In the genomic region with DNA sequence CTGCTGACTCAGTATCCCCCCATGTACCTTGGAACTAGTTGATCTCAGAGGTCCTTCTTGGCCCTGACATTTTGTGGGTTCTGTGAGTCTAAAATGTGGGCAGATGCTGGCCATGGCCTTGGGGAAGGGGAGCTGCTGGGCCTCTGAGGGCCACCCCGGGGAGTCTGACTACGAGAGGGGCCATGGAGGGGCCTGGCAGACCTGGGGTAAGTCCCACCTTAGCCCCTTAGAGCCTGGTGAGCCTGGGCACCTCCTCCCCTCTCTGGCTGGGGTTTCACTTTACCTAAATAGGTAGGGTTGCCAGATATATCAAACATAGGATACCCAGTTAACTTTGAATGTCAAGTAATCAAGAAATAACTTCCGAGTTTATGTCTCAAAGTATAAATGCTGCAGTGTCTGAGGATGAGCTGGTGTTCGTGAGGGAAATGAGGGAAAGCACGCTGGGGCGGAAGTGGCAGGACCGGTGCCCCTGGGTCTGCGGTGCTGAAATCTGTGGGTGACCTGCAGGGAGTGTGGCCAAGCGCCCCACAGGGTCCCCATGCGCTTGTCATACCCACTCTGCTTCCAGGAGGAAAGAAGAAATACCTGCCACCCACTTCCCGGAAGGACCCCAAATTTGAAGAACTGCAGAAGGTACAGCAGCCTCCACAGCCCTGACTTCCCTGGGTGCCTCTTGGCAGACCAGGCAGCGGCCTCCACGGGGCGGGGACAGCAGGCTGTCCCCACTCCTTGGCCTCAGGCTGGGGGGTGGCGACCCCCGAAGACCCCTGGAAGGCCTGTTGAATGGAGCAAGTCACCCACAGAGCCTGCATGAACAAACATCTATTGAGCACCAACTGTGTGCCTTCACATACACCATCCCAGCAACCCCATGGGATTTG, we compare ENCODE assay signal across 28 cellular contexts. TPM values are rescaled to one million over a fixed set of nuclear protein-coding genes. Genes with fewer than 3 reads are reported as not detected.
A peak's percentile ranks its signal among the peaks of the same experiment; 100 is the strongest.
DNase-seq lines count a peak whose midpoint lies in the region; ATAC-seq and TF ChIP-seq lines count a peak whose summit lies in the region.
"Had no signal": no experiment of that assay in that cellular context is flagged by ENCODE, and none has a peak within 500 bp of the region (broad histone marks: within the 10 kb centered on the region; RNA-seq: fewer than 3 reads in every experiment).

No MANE protein-coding gene starts in this region.

- peak overlapping the region; percentile 31 for H2AK5ac ChIP-seq in neuronal stem cell (ENCODE audit: low read depth, low read length)

- no peak overlapping the region for H2AFZ ChIP-seq in neuronal stem cell (ENCODE audit: low read length)
- H2AFZ ChIP-seq: parathyroid adenoma had no signal

- H3K36me3 ChIP-seq in neuronal stem cell (replicated peaks in 1 of 2; ENCODE audit: control insufficient read depth in 2 of 2, insufficient read depth in 2 of 2, low read length in 2 of 2) = no peaks in the 10 kb centered on the region
- H3K36me3 ChIP-seq: right atrium auricular region, suprapubic skin had no signal

- H2BK5ac ChIP-seq in neuronal stem cell (ENCODE audit: low read length) = no peak overlapping the region

- no peak for TF ChIP-seq CTCF in CD4-positive, alpha-beta T cell (IDR thresholded peaks at IDR 0.05)

- no peaks in the 10 kb centered on the region for H3K9me3 Mint-ChIP-seq in T-helper 1 cell treated with Interleukin-12 subunit alpha and Interleukin-12 subunit beta and Interleukin-4 antibody, amounts not matched to agents 30 μg/mL and 1 μg/mL, for 36 hours
- no peaks in the 10 kb centered on the region for H3K9me3 Mint-ChIP-seq in CD4-positive, alpha-beta T cell
- H3K9me3 Mint-ChIP-seq in central memory CD8-positive, alpha-beta T cell = no peaks in the 10 kb centered on the region
- H3K9me3 Mint-ChIP-seq: H9, nephron had no signal

- no CpG with 5 or more reads among the region's 16 CpGs for WGBS in neuronal stem cell (ENCODE audit: extremely low coverage in 2 of 2, insufficient read length in 2 of 2, insufficient replicate concordance in 1 of 2), 2 donors

- peak overlapping the region; percentile 94 for H2BK15ac ChIP-seq in neuronal stem cell (ENCODE audit: low read length)

- no peak overlapping the region for H3K4me3 Mint-ChIP-seq in T-helper 1 cell treated with Interleukin-12 subunit alpha and Interleukin-12 subunit beta and Interleukin-4 antibody, amounts not matched to agents 30 μg/mL and 1 μg/mL, for 36 hours
- H3K4me3 Mint-ChIP-seq in CD4-positive, alpha-beta T cell = peak overlapping the region; percentile 82
- H3K4me3 Mint-ChIP-seq in central memory CD8-positive, alpha-beta T cell = peak overlapping the region; percentile 29
- H3K4me3 Mint-ChIP-seq: brain, H9, nephron had no signal

- H3K9me3 ChIP-seq in CD4-positive, alpha-beta T cell (ENCODE audit: control insufficient read depth, low read length) = no peaks in the 10 kb centered on the region
- no peaks in the 10 kb centered on the region for H3K9me3 ChIP-seq in neuronal stem cell (replicated peaks in 1 of 2; ENCODE audit: control insufficient read depth in 2 of 2, insufficient read depth in 1 of 2, low read depth in 1 of 2, low read length in 2 of 2)
- H3K9me3 ChIP-seq: left lung, right atrium auricular region, suprapubic skin had no signal

- peaks cover 17% of the 10 kb centered on the region for H3K36me3 Mint-ChIP-seq in T-helper 1 cell treated with Interleukin-12 subunit alpha and Interleukin-12 subunit beta and Interleukin-4 antibody, amounts not matched to agents 30 μg/mL and 1 μg/mL, for 36 hours (ENCODE audit: low read depth)
- H3K36me3 Mint-ChIP-seq in CD4-positive, alpha-beta T cell (ENCODE audit: low read depth) = peaks cover 21% of the 10 kb centered on the region
- H3K36me3 Mint-ChIP-seq in central memory CD8-positive, alpha-beta T cell (ENCODE audit: insufficient read depth) = peaks cover 14% of the 10 kb centered on the region
- H3K36me3 Mint-ChIP-seq: brain had no signal

- DNase-seq in T-helper 1 cell = no peak
- DNase-seq in CD4-positive, alpha-beta T cell = no peak
- DNase-seq in central memory CD8-positive, alpha-beta T cell (ENCODE audit: low spot score in 2 of 2) = no peak
- DNase-seq in neuronal stem cell (ENCODE audit: low spot score) = no peak
- DNase-seq in D341Med (ENCODE audit: low spot score) = no peak
- no peak for DNase-seq in HT-29 (ENCODE audit: low spot score)
- no peak for DNase-seq in activated CD8-positive, alpha-beta memory T cell treated with anti-CD3 and anti-CD28 coated beads for 24 hours
- DNase-seq: activated CD4-positive, alpha-beta T cell treated with anti-CD3 and anti-CD28 coated beads, Interleukin-2, amount 50 U/mL, for 4 hours; activated effector memory CD4-positive, alpha-beta T cell treated with Interleukin-2 at 50 U/mL for 16 hours; DMS153; H9; hypothalamus; midbrain; NCI-H1092; NCI-H187; NCI-H526 treated with DMSO at 0.1 percent for 48 hours; SHP77 treated with DMSO at 0.1 percent for 48 hours; stimulated activated CD4-positive, alpha-beta T cell treated with anti-CD3 and anti-CD28 coated beads, Interleukin-4, amount 100 ng/mL, for 1 hour; T1000 had no signal

- H3K27ac Mint-ChIP-seq in T-helper 1 cell treated with Interleukin-12 subunit alpha and Interleukin-12 subunit beta and Interleukin-4 antibody, amounts not matched to agents 30 μg/mL and 1 μg/mL, for 36 hours = peak overlapping the region; percentile 71
- peak overlapping the region; percentile 59 for H3K27ac Mint-ChIP-seq in CD4-positive, alpha-beta T cell
- peak overlapping the region; percentile 68 for H3K27ac Mint-ChIP-seq in central memory CD8-positive, alpha-beta T cell (ENCODE audit: low read depth)
- H3K27ac Mint-ChIP-seq: brain, nephron had no signal

- peaks cover 4% of the 10 kb centered on the region for H3K27me3 Mint-ChIP-seq in T-helper 1 cell treated with Interleukin-12 subunit alpha and Interleukin-12 subunit beta and Interleukin-4 antibody, amounts not matched to agents 30 μg/mL and 1 μg/mL, for 36 hours (ENCODE audit: low read depth)
- H3K27me3 Mint-ChIP-seq in CD4-positive, alpha-beta T cell = no peaks in the 10 kb centered on the region
- no peaks in the 10 kb centered on the region for H3K27me3 Mint-ChIP-seq in central memory CD8-positive, alpha-beta T cell

- H3K9ac ChIP-seq in neuronal stem cell (ENCODE audit: low read depth, low read length, poor library complexity) = no peak overlapping the region
- H3K9ac ChIP-seq: parathyroid adenoma had no signal

- intact Hi-C loops in CD4-positive, alpha-beta T cell (cut with DNase I, micrococcal nuclease) = loop anchor here in 1 of 2 experiments (10.0 kb wide), 4 partner anchors 191 to 479 kb away; partner anchors contain the start of gene SAMM50

- peak overlapping the region; percentile 4 for H3K14ac ChIP-seq in neuronal stem cell (ENCODE audit: low read length)

- H3K4me1 Mint-ChIP-seq in T-helper 1 cell treated with Interleukin-12 subunit alpha and Interleukin-12 subunit beta and Interleukin-4 antibody, amounts not matched to agents 30 μg/mL and 1 μg/mL, for 36 hours (ENCODE audit: low read depth) = peaks cover 22% of the 10 kb centered on the region
- peaks cover 37% of the 10 kb centered on the region for H3K4me1 Mint-ChIP-seq in CD4-positive, alpha-beta T cell (ENCODE audit: low read depth)
- H3K4me1 Mint-ChIP-seq in central memory CD8-positive, alpha-beta T cell = peaks cover 32% of the 10 kb centered on the region
- H3K4me1 Mint-ChIP-seq: nephron had no signal

- no peak overlapping the region for H3K4me2 ChIP-seq in neuronal stem cell (ENCODE audit: insufficient read depth, low read length, poor library complexity, severe bottlenecking)

- no peaks in the 10 kb centered on the region for H3K27me3 ChIP-seq in CD4-positive, alpha-beta T cell (ENCODE audit: control insufficient read depth, insufficient read depth, low read length)
- H3K27me3 ChIP-seq in neuronal stem cell (ENCODE audit: control insufficient read depth in 3 of 3, insufficient read depth in 3 of 3, low read depth in 1 of 3, low read length in 3 of 3) = peaks cover 0 to 7% (median 0%) of the 10 kb centered on the region in 3 experiments
- H3K27me3 ChIP-seq: right atrium auricular region had no signal

- CTCF ChIA-PET in CD4-positive, alpha-beta T cell (lab: Charles Lee) = no interaction called here

- no peak overlapping the region for H4K91ac ChIP-seq in neuronal stem cell (ENCODE audit: low read depth, low read length, poor library complexity)

- H3K4me3 ChIP-seq in neuronal stem cell (ENCODE audit: low read length in 2 of 2) = no peak overlapping the region
- H3K4me3 ChIP-seq: left lung, right atrium auricular region, suprapubic skin had no signal

- H3K27ac ChIP-seq in CD4-positive, alpha-beta T cell (ENCODE audit: low read depth, low read length) = no peak overlapping the region
- no peak overlapping the region for H3K27ac ChIP-seq in neuronal stem cell (replicated peaks; ENCODE audit: low read length)
- H3K27ac ChIP-seq: 22Rv1, left lung, parathyroid adenoma, right atrium auricular region, suprapubic skin had no signal

- POLR2A ChIA-PET in CD4-positive, alpha-beta T cell (lab: Charles Lee) = no interaction called here

- H3K23ac ChIP-seq in neuronal stem cell (ENCODE audit: low read depth, low read length, poor library complexity) = peak overlapping the region; percentile 46

- no peak overlapping the region for H2BK120ac ChIP-seq in neuronal stem cell (ENCODE audit: low read depth, low read length)

- H4K8ac ChIP-seq in neuronal stem cell (ENCODE audit: low read depth, low read length) = no peak overlapping the region

- peak overlapping the region; percentile 48 for H3K18ac ChIP-seq in neuronal stem cell (ENCODE audit: low read length)

- H3K4ac ChIP-seq in neuronal stem cell (ENCODE audit: low read length) = no peak overlapping the region

- no peak overlapping the region for H2BK12ac ChIP-seq in neuronal stem cell (ENCODE audit: low read length)

- H3K4me1 ChIP-seq in neuronal stem cell (ENCODE audit: control insufficient read depth in 2 of 2, insufficient read depth in 1 of 2, low read depth in 1 of 2, low read length in 2 of 2) = peaks cover 3% of the 10 kb centered on the region in 2 donors
- H3K4me1 ChIP-seq: parathyroid adenoma, right atrium auricular region, suprapubic skin had no signal

- ATAC-seq in CD4-positive, alpha-beta T cell (ENCODE audit: poor library complexity) = no peak
- no peak for ATAC-seq in central memory CD8-positive, alpha-beta T cell (replicated peaks; ENCODE audit: extremely low read depth, poor library complexity, severe bottlenecking)
- ATAC-seq: left lung, Panc1 had no signal

- H3K79me1 ChIP-seq in neuronal stem cell (ENCODE audit: low read depth, low read length) = no peaks in the 10 kb centered on the region

RNA-seq across cellular contexts. Expression of gene PARVG, which starts 4.8 kb away (rescaled TPM):
- total RNA-seq in CD4-positive, alpha-beta T cell = 100 to 1,000 TPM; 142 to 146 TPM
- 0.18 TPM for polyA plus RNA-seq in neuronal stem cell (2013, experiment 1 of 2)
- polyA plus RNA-seq in neuronal stem cell (2013, experiment 2 of 2) = 0.06 TPM
- not detected in 2 replicates for total RNA-seq in HT-29 (2014; rRNA removed; shearing (Covaris generic))

Comparison
In these comparisons a context has a peak if more than half of its experiments do, and no peak if none do; other contexts are left out.
1. RNA of gene PARVG, which starts 4.8 kb away (total RNA-seq): 142 to 146 TPM in CD4-positive, alpha-beta T cell; not detected in HT-29; every median in the first group is over 100 times any median in the second.
2. Peak in every context shown above with its lines, with median percentiles within 50 percentile points of each other: H3K27ac Mint-ChIP-seq.